In genomic region chr4:8194306-8195242, GRCh38 we compare ENCODE assay signal across 29 cellular contexts. TPM values are rescaled to one million over a fixed set of nuclear protein-coding genes. Genes with fewer than 3 reads are reported as not detected.
DNase-seq lines count a peak whose midpoint lies in the region; ATAC-seq and TF ChIP-seq lines count a peak whose summit lies in the region.
"Had no signal": no experiment of that assay in that cellular context is flagged by ENCODE, and none has a peak within 500 bp of the region (broad histone marks: within the 10 kb centered on the region; RNA-seq: fewer than 3 reads in every experiment).

No MANE protein-coding gene starts in this region.

- H3K9me3 Mint-ChIP-seq in T-cell: no peaks in the 10 kb centered on the region
- H3K9me3 Mint-ChIP-seq: activated naive CD4-positive, alpha-beta T cell treated with anti-CD3 and anti-CD28 coated beads for 36 hours; stimulated activated naive CD8-positive, alpha-beta T cell treated with anti-CD3 and anti-CD28 coated beads, Interleukin-15, Interleukin-2, amounts not matched to agents 100 ng/mL and 50 ng/mL, for 24 hours had no signal

- no peaks in the 10 kb centered on the region for H3K27me3 ChIP-seq in thymus (ENCODE audit: control insufficient read depth, insufficient read depth)
- H3K27me3 ChIP-seq: dorsolateral prefrontal cortex, gastroesophageal sphincter, hepatocyte had no signal

- H3K27me3 Mint-ChIP-seq in T-cell: no peaks in the 10 kb centered on the region
- H3K27me3 Mint-ChIP-seq: stimulated activated naive CD8-positive, alpha-beta T cell treated with anti-CD3 and anti-CD28 coated beads, Interleukin-15, Interleukin-2, amounts not matched to agents 100 ng/mL and 50 ng/mL, for 24 hours had no signal

- peak; percentile 74 for DNase-seq in ELF-1 (ENCODE audit: low read depth, low spot score)
- peak; percentile 73 for DNase-seq in islet precursor cell
- DNase-seq in T-cell: no peak
- no peak for DNase-seq in Right ventricle myocardium inferior (ENCODE audit: missing footprints)
- no peak for DNase-seq in iPS-NIHi7 (ENCODE audit: extremely low spot score)
- DNase-seq: activated CD4-positive, alpha-beta T cell treated with anti-CD3 and anti-CD28 coated beads, Interleukin-2, amount 50 U/mL, for 48 hours; activated naive CD4-positive, alpha-beta T cell treated with anti-CD3 and anti-CD28 coated beads for 36 hours; cerebellar nuclear complex; dorsolateral prefrontal cortex; left colon; mammary epithelial cell; MV-4-11; NCI-H1436; NCI-H2081 treated with DMSO at 0.1 percent for 48 hours; NCI-H748 treated with DMSO at 0.1 percent for 48 hours; stimulated activated CD4-positive, alpha-beta T cell treated with anti-CD3 and anti-CD28 coated beads, Interleukin-1b, Interleukin-23, amount 100 ng/mL, for 48 hours; T-helper 1 cell had no signal

- H3K27ac ChIP-seq in VCaP (peak overlapping the region; percentile 55), thymus (ENCODE audit: low read depth) (peak overlapping the region; percentile 75)
- H3K27ac ChIP-seq: C4-2B, dorsolateral prefrontal cortex, gastroesophageal sphincter, hepatocyte, parathyroid adenoma, thoracic aorta had no signal

- no peaks in the 10 kb centered on the region for H3K9me3 ChIP-seq in thymus (ENCODE audit: control insufficient read depth)
- H3K9me3 ChIP-seq: gastroesophageal sphincter, thoracic aorta had no signal

- CTCF ChIA-PET in T-cell (lab: Charles Lee): interaction anchor here in 1 of 2 donors (1.0 kb wide), 1 partner anchor 18 kb away, joined by 3 read pairs; no protein-coding TSS in a partner anchor

- H3K4me1 Mint-ChIP-seq in T-cell: peaks cover 18 to 24% (median 20%) of the 10 kb centered on the region in 3 donors

- intact Hi-C loops in Right ventricle myocardium inferior (cut with DNase I): no loop called here

- no peak overlapping the region for H3K27ac Mint-ChIP-seq in T-cell
- H3K27ac Mint-ChIP-seq: activated naive CD4-positive, alpha-beta T cell treated with anti-CD3 and anti-CD28 coated beads for 36 hours; brain; stimulated activated naive CD8-positive, alpha-beta T cell treated with anti-CD3 and anti-CD28 coated beads, Interleukin-15, Interleukin-2, amounts not matched to agents 100 ng/mL and 50 ng/mL, for 24 hours had no signal

- POLR2A ChIA-PET in T-cell (lab: Charles Lee): no interaction called here

- WGBS in thymus: 91% methylated on average over 19 of the region's 19 CpGs

- TF ChIP-seq CTCF in VCaP (conservative IDR thresholded peaks at IDR 0.05): no peak

- H3K4me3 Mint-ChIP-seq in T-cell: no peak overlapping the region
- H3K4me3 Mint-ChIP-seq: activated naive CD4-positive, alpha-beta T cell treated with anti-CD3 and anti-CD28 coated beads for 36 hours; brain; stimulated activated naive CD8-positive, alpha-beta T cell treated with anti-CD3 and anti-CD28 coated beads, Interleukin-15, Interleukin-2, amounts not matched to agents 100 ng/mL and 50 ng/mL, for 24 hours had no signal

- ATAC-seq in T-cell (replicated peaks in 1 of 4) (no peak), Right ventricle myocardium inferior (no peak)
- ATAC-seq: gastroesophageal sphincter, HCT116, left colon had no signal

- no peak overlapping the region for H3K4me3 ChIP-seq in thymus (ENCODE audit: low read length)
- H3K4me3 ChIP-seq: dorsolateral prefrontal cortex, gastroesophageal sphincter, hepatocyte, thoracic aorta had no signal

- no peaks in the 10 kb centered on the region for H3K36me3 Mint-ChIP-seq in T-cell
- H3K36me3 Mint-ChIP-seq: brain had no signal

- no peaks in the 10 kb centered on the region for H3K36me3 ChIP-seq in thymus (ENCODE audit: control insufficient read depth, insufficient read depth)
- H3K36me3 ChIP-seq: gastroesophageal sphincter, thoracic aorta had no signal

- peaks cover 46% of the 10 kb centered on the region for H3K4me1 ChIP-seq in thymus (ENCODE audit: control insufficient read depth, insufficient read depth, low read length)

RNA-seq across cellular contexts. Expression of gene SH3TC1, which starts 4.5 kb away (rescaled TPM):
- 114 TPM for polyA plus RNA-seq in thymus
- total RNA-seq in T-cell (100 to 1,000 TPM in 1 of 5 donors, 10 to 100 TPM in 4; 24.6 to 103 (median 40.3) TPM), Right ventricle myocardium inferior (11.2 TPM)
- polyA plus RNA-seq: neural cell had no signal

RNA-seq across cellular contexts. Expression of gene ABLIM2, which starts 36.0 kb away (rescaled TPM):
- polyA plus RNA-seq in thymus: 7.4 TPM
- total RNA-seq in T-cell: 1 to 10 TPM; 2.6 to 7.0 (median 5.5) TPM
- total RNA-seq in Right ventricle myocardium inferior: 24.9 TPM
- polyA plus RNA-seq: AG04450 had no signal

Comparison
In these comparisons a context has a peak if more than half of its experiments do, and no peak if none do; other contexts are left out.
1. DNase-seq: peak in ELF-1 (single experiment) and islet precursor cell (single experiment); none in T-cell (0 of 34), Right ventricle myocardium inferior (single experiment) and iPS-NIHi7 (single experiment).